In genomic region chr4:61385302-61385701, GRCh38 we compare ENCODE assay signal across 15 cellular contexts.
DNase-seq lines count a peak whose midpoint lies in the region; ATAC-seq and TF ChIP-seq lines count a peak whose summit lies in the region.
"Had no signal": no experiment of that assay in that cellular context is flagged by ENCODE, and none has a peak within 500 bp of the region (broad histone marks: within the 10 kb centered on the region; RNA-seq: fewer than 3 reads in every experiment).

No MANE protein-coding gene starts in this region.

- no peak for TF ChIP-seq EP300 in suprapubic skin (IDR thresholded peaks at IDR 0.05)

- H4K91ac ChIP-seq in mesenchymal stem cell (ENCODE audit: low read length) = no peak overlapping the region

- H3K27me3 ChIP-seq in HUES48 (ENCODE audit: control insufficient read depth, insufficient read depth, low read length) (peaks cover 7% of the 10 kb centered on the region), mesenchymal stem cell (ENCODE audit: control insufficient read depth in 1 of 2, insufficient read depth in 1 of 2, low read length in 2 of 2) (no peaks in the 10 kb centered on the region), suprapubic skin (no peaks in the 10 kb centered on the region)
- H3K27me3 ChIP-seq: BE2C had no signal

- H3K4me3 ChIP-seq in HUES48 (ENCODE audit: low read depth, low read length) (no peak overlapping the region), choroid plexus epithelial cell (ENCODE audit: low read depth, low read length) (no peak overlapping the region), mesenchymal stem cell (ENCODE audit: insufficient read depth in 1 of 2, low read depth in 1 of 2, low read length in 2 of 2) (no peak overlapping the region), suprapubic skin (no peak overlapping the region)
- H3K4me3 ChIP-seq: GM12878, GM23248 had no signal

- H3K27ac Mint-ChIP-seq in activated CD4-positive, alpha-beta memory T cell treated with anti-CD3 and anti-CD28 coated beads for 36 hours = no peak overlapping the region
- H3K27ac Mint-ChIP-seq: CD4-positive, alpha-beta memory T cell had no signal

- no peak overlapping the region for H3K4me2 ChIP-seq in mesenchymal stem cell (ENCODE audit: low read length, poor library complexity, severe bottlenecking)

- H3K23ac ChIP-seq in mesenchymal stem cell (ENCODE audit: low read length in 2 of 2) = no peak overlapping the region

- no peak overlapping the region for H2AK5ac ChIP-seq in mesenchymal stem cell (ENCODE audit: low read length, severe bottlenecking)

- H2AFZ ChIP-seq in mesenchymal stem cell (ENCODE audit: low read depth, low read length) = no peak overlapping the region
- H2AFZ ChIP-seq: GM23248 had no signal

- POLR2A ChIA-PET in activated CD4-positive, alpha-beta memory T cell treated with anti-CD3 and anti-CD28 coated beads for 36 hours (lab: Charles Lee) = no interaction called here

- TF ChIP-seq CTCF in choroid plexus epithelial cell (conservative IDR thresholded peaks at IDR 0.05; ENCODE audit: low read depth, low read length) = no peak
- TF ChIP-seq CTCF in suprapubic skin (IDR thresholded peaks at IDR 0.05) = no peak

- H3K4ac ChIP-seq in mesenchymal stem cell (ENCODE audit: low read depth in 1 of 2, low read length in 2 of 2) = no peak overlapping the region

- H3K4me1 Mint-ChIP-seq in activated CD4-positive, alpha-beta memory T cell treated with anti-CD3 and anti-CD28 coated beads for 36 hours (ENCODE audit: low read depth) = no peaks in the 10 kb centered on the region
- H3K4me1 Mint-ChIP-seq: CD4-positive, alpha-beta memory T cell had no signal

- H3K4me3 Mint-ChIP-seq in activated CD4-positive, alpha-beta memory T cell treated with anti-CD3 and anti-CD28 coated beads for 36 hours = no peak overlapping the region
- H3K4me3 Mint-ChIP-seq: CD4-positive, alpha-beta memory T cell; H9 had no signal

- no peak overlapping the region for H2BK5ac ChIP-seq in mesenchymal stem cell (ENCODE audit: low read depth, low read length, poor library complexity, severe bottlenecking)

- 72% methylated on average over 3 of the region's 3 CpGs for WGBS in mesenchymal stem cell
- 77% methylated on average over 3 of the region's 3 CpGs for WGBS in suprapubic skin

- no peak for ATAC-seq in GM18867 (IDR thresholded peaks at IDR 0.05; ENCODE audit: unreplicated experiment)
- ATAC-seq in HG03097 (IDR thresholded peaks at IDR 0.05; ENCODE audit: low FRiP score, unreplicated experiment) = no peak
- ATAC-seq: GM12878, HepG2 had no signal

- H2BK120ac ChIP-seq in mesenchymal stem cell (ENCODE audit: low read depth, low read length) = no peak overlapping the region

- no peak overlapping the region for H2BK12ac ChIP-seq in mesenchymal stem cell (ENCODE audit: low read length in 2 of 2)

- H4K8ac ChIP-seq in mesenchymal stem cell (ENCODE audit: low read length) = peak overlapping the region; percentile 41

- H3K36me3 ChIP-seq in HUES48 (ENCODE audit: control insufficient read depth, insufficient read depth, low read length) = no peaks in the 10 kb centered on the region
- no peaks in the 10 kb centered on the region for H3K36me3 ChIP-seq in mesenchymal stem cell (ENCODE audit: control insufficient read depth in 1 of 2, insufficient read depth in 2 of 2, low read depth in 1 of 2, low read length in 2 of 2)
- H3K36me3 ChIP-seq in suprapubic skin = no peaks in the 10 kb centered on the region
- H3K36me3 ChIP-seq: BE2C had no signal

- peaks cover 58% of the 10 kb centered on the region for H3K4me1 ChIP-seq in HUES48 (ENCODE audit: control insufficient read depth, insufficient read depth, low read length)
- no peaks in the 10 kb centered on the region for H3K4me1 ChIP-seq in mesenchymal stem cell (ENCODE audit: control insufficient read depth, insufficient read depth, low read depth, low read length)
- H3K4me1 ChIP-seq in suprapubic skin = no peaks in the 10 kb centered on the region
- H3K4me1 ChIP-seq: BE2C had no signal

- H3K9ac ChIP-seq in HUES48 (ENCODE audit: low read depth, low read length) = no peak overlapping the region
- H3K9ac ChIP-seq in mesenchymal stem cell (ENCODE audit: low read length) = no peak overlapping the region
- H3K9ac ChIP-seq: GM23248 had no signal

- no peak for TF ChIP-seq POLR2A in suprapubic skin (IDR thresholded peaks at IDR 0.05)

- peak overlapping the region; percentile 2 for H3K27ac ChIP-seq in HUES48 (ENCODE audit: low read depth, low read length)
- H3K27ac ChIP-seq in mesenchymal stem cell (ENCODE audit: low read length, poor library complexity, severe bottlenecking) = no peak overlapping the region
- H3K27ac ChIP-seq in suprapubic skin = peak overlapping the region; percentile 27
- H3K27ac ChIP-seq: C4-2B, GM23248 had no signal

- no peak overlapping the region for H2BK15ac ChIP-seq in mesenchymal stem cell (ENCODE audit: low read depth, poor library complexity, severe bottlenecking)

- intact Hi-C loops in activated CD4-positive, alpha-beta memory T cell treated with anti-CD3 and anti-CD28 coated beads for 36 hours (cut with micrococcal nuclease) = no loop called here

- H3K36me3 Mint-ChIP-seq in activated CD4-positive, alpha-beta memory T cell treated with anti-CD3 and anti-CD28 coated beads for 36 hours = no peaks in the 10 kb centered on the region

- H3K9me3 ChIP-seq in HUES48 (ENCODE audit: control insufficient read depth, insufficient read depth, low read length) (no peaks in the 10 kb centered on the region), mesenchymal stem cell (ENCODE audit: control insufficient read depth, low read length) (no peaks in the 10 kb centered on the region), suprapubic skin (no peaks in the 10 kb centered on the region)
- H3K9me3 ChIP-seq: BE2C had no signal

- peaks cover 16% of the 10 kb centered on the region for H3K9me3 Mint-ChIP-seq in activated CD4-positive, alpha-beta memory T cell treated with anti-CD3 and anti-CD28 coated beads for 36 hours
- H3K9me3 Mint-ChIP-seq: H9 had no signal

- DNase-seq in choroid plexus epithelial cell (ENCODE audit: low read depth) = peak; percentile 23
- DNase-seq in mesenchymal stem cell = no peak
- no peak for DNase-seq in suprapubic skin (ENCODE audit: low spot score in 2 of 2)
- DNase-seq in activated CD4-positive, alpha-beta memory T cell treated with anti-CD3 and anti-CD28 coated beads for 36 hours = no peak
- DNase-seq: BE2C; CD4-positive, alpha-beta memory T cell; DMS79; GM23248; H9 had no signal

- no peaks in the 10 kb centered on the region for H3K79me1 ChIP-seq in mesenchymal stem cell (replicated peaks; ENCODE audit: low read length, poor library complexity, severe bottlenecking)

- no peak overlapping the region for H3K18ac ChIP-seq in mesenchymal stem cell (ENCODE audit: low read depth in 1 of 2, low read length in 2 of 2)

- no peak overlapping the region for H3K14ac ChIP-seq in mesenchymal stem cell (ENCODE audit: low read length in 2 of 2)

- no peaks in the 10 kb centered on the region for H3K27me3 Mint-ChIP-seq in activated CD4-positive, alpha-beta memory T cell treated with anti-CD3 and anti-CD28 coated beads for 36 hours
- H3K27me3 Mint-ChIP-seq: CD4-positive, alpha-beta memory T cell had no signal

- CTCF ChIA-PET in activated CD4-positive, alpha-beta memory T cell treated with anti-CD3 and anti-CD28 coated beads for 36 hours (lab: Charles Lee) = no interaction called here
